30 cellular contexts compared by ENCODE assay signal in genomic region chr9:10204276-10204675, GRCh38.
"Had no signal": no experiment of that assay in that cellular context is flagged by ENCODE, and none has a peak within 500 bp of the region (broad histone marks: within the 10 kb centered on the region; RNA-seq: fewer than 3 reads in every experiment).

No MANE protein-coding gene starts in this region.

- H3K4me1 Mint-ChIP-seq: activated CD8-positive, alpha-beta memory T cell treated with anti-CD3 and anti-CD28 coated beads, Interleukin-2, amount 10 ng/mL, durations not matched to agents 7 days and 5 days; activated naive CD8-positive, alpha-beta T cell treated with anti-CD3 and anti-CD28 coated beads for 36 hours; activated naive CD8-positive, alpha-beta T cell treated with anti-CD3 and anti-CD28 coated beads, Interleukin-2, amount 50 U/mL, for 24 hours had no signal

- H3K27me3 Mint-ChIP-seq: activated B cell treated with CpG ODN at 0.5 μM for 24 hours; activated CD4-positive, alpha-beta memory T cell treated with anti-CD3 and anti-CD28 coated beads for 36 hours; activated CD8-positive, alpha-beta memory T cell treated with anti-CD3 and anti-CD28 coated beads, Interleukin-2, amount 10 ng/mL, durations not matched to agents 7 days and 5 days; activated naive CD4-positive, alpha-beta T cell treated with anti-CD3 and anti-CD28 coated beads, Interleukin-2, amount 50 U/mL, for 24 hours; activated naive CD8-positive, alpha-beta T cell treated with anti-CD3 and anti-CD28 coated beads for 36 hours; activated naive CD8-positive, alpha-beta T cell treated with anti-CD3 and anti-CD28 coated beads, Interleukin-2, amount 50 U/mL, for 24 hours had no signal

- H3K4me3 Mint-ChIP-seq: activated B cell treated with CpG ODN at 0.5 μM for 24 hours; activated CD4-positive, alpha-beta memory T cell treated with anti-CD3 and anti-CD28 coated beads for 36 hours; activated CD8-positive, alpha-beta memory T cell treated with anti-CD3 and anti-CD28 coated beads, Interleukin-2, amount 10 ng/mL, durations not matched to agents 7 days and 5 days; activated CD8-positive, alpha-beta T cell treated with anti-CD3 and anti-CD28 coated beads, Interleukin-2, amount 10 ng/mL, durations not matched to agents 7 days and 5 days; activated naive CD4-positive, alpha-beta T cell treated with anti-CD3 and anti-CD28 coated beads for 36 hours; activated naive CD4-positive, alpha-beta T cell treated with anti-CD3 and anti-CD28 coated beads, Interleukin-2, amount 50 U/mL, for 24 hours; activated naive CD8-positive, alpha-beta T cell treated with anti-CD3 and anti-CD28 coated beads for 36 hours; activated naive CD8-positive, alpha-beta T cell treated with anti-CD3 and anti-CD28 coated beads, Interleukin-2, amount 50 U/mL, for 24 hours; activated T-helper 1 cell treated with anti-CD3 and anti-CD28 coated beads, Interleukin-12 subunit alpha, Interleukin-12 subunit beta, Interleukin-2, Interleukin-4 antibody, amounts not matched to agents 30 ng/mL and 10 ng/mL and 1 ng/mL, durations not matched to agents 14 hours and 24 hours and 36 hours had no signal

- ATAC-seq: activated CD4-positive, CD25-positive, alpha-beta regulatory T cell treated with anti-CD3 and anti-CD28 coated beads, Interleukin-2, amount 50 U/mL, for 24 hours; activated CD8-positive, alpha-beta memory T cell treated with anti-CD3 and anti-CD28 coated beads, Interleukin-2, amount 10 ng/mL, durations not matched to agents 7 days and 5 days; activated CD8-positive, alpha-beta T cell treated with anti-CD3 and anti-CD28 coated beads, Interleukin-2, amount 10 ng/mL, durations not matched to agents 7 days and 5 days; activated naive CD8-positive, alpha-beta T cell treated with anti-CD3 and anti-CD28 coated beads, Interleukin-2, amount 50 U/mL, for 24 hours; body of pancreas; gastroesophageal sphincter had no signal

- H3K36me3 Mint-ChIP-seq: activated CD4-positive, alpha-beta memory T cell treated with anti-CD3 and anti-CD28 coated beads for 36 hours; activated CD8-positive, alpha-beta memory T cell treated with anti-CD3 and anti-CD28 coated beads, Interleukin-2, amount 10 ng/mL, durations not matched to agents 7 days and 5 days; activated naive CD4-positive, alpha-beta T cell treated with anti-CD3 and anti-CD28 coated beads, Interleukin-2, amount 50 U/mL, for 24 hours; activated naive CD8-positive, alpha-beta T cell treated with anti-CD3 and anti-CD28 coated beads for 36 hours had no signal

- H3K9me3 Mint-ChIP-seq: activated B cell treated with CpG ODN at 0.5 μM for 24 hours; activated naive CD4-positive, alpha-beta T cell treated with anti-CD3 and anti-CD28 coated beads, Interleukin-2, amount 50 U/mL, for 24 hours; activated naive CD8-positive, alpha-beta T cell treated with anti-CD3 and anti-CD28 coated beads for 36 hours; activated naive CD8-positive, alpha-beta T cell treated with anti-CD3 and anti-CD28 coated beads, Interleukin-2, amount 50 U/mL, for 24 hours; activated T-helper 1 cell treated with anti-CD3 and anti-CD28 coated beads, Interleukin-12 subunit alpha, Interleukin-12 subunit beta, Interleukin-2, Interleukin-4 antibody, amounts not matched to agents 30 ng/mL and 10 ng/mL and 1 ng/mL, durations not matched to agents 14 hours and 24 hours and 36 hours had no signal

- DNase-seq: activated B cell treated with CpG ODN at 0.5 μM for 24 hours; activated CD4-positive, alpha-beta memory T cell treated with anti-CD3 and anti-CD28 coated beads for 36 hours; activated CD4-positive, alpha-beta T cell treated with anti-CD3 and anti-CD28 coated beads for 48 hours; activated CD8-positive, alpha-beta memory T cell treated with anti-CD3 and anti-CD28 coated beads, Interleukin-2, amount 10 ng/mL, durations not matched to agents 7 days and 5 days; activated CD8-positive, alpha-beta memory T cell treated with anti-CD3 and anti-CD28 coated beads, Interleukin-2, amount 50 U/mL, for 4 hours; activated CD8-positive, alpha-beta T cell treated with anti-CD3 and anti-CD28 coated beads, Interleukin-2, amount 10 ng/mL, durations not matched to agents 7 days and 5 days; activated effector memory CD4-positive, alpha-beta T cell treated with anti-CD3 and anti-CD28 coated beads, Interleukin-2, amount 50 U/mL, for 16 hours; activated naive CD4-positive, alpha-beta T cell treated with anti-CD3 and anti-CD28 coated beads for 36 hours; activated naive CD8-positive, alpha-beta T cell treated with anti-CD3 and anti-CD28 coated beads for 36 hours; activated naive CD8-positive, alpha-beta T cell treated with anti-CD3 and anti-CD28 coated beads, Interleukin-2, amount 50 U/mL, for 24 hours; activated T-cell treated with anti-CD3 and anti-CD28 coated beads, Interleukin-2, amount 50 U/mL, for 1 hour; activated T-cell treated with anti-CD3 and anti-CD28 coated beads, Interleukin-2, amount 50 U/mL, for 48 hours; adrenal gland; amygdala; aorta; body of pancreas; caudate nucleus; cortex of kidney; dermis blood vessel endothelial cell; effector CD8-positive, alpha-beta T cell; erythroblast; foreskin melanocyte; head of caudate nucleus; T-helper 2 cell had no signal

- H3K27ac Mint-ChIP-seq: activated B cell treated with CpG ODN at 0.5 μM for 24 hours; activated CD4-positive, alpha-beta memory T cell treated with anti-CD3 and anti-CD28 coated beads for 36 hours; activated CD8-positive, alpha-beta memory T cell treated with anti-CD3 and anti-CD28 coated beads, Interleukin-2, amount 10 ng/mL, durations not matched to agents 7 days and 5 days; activated CD8-positive, alpha-beta T cell treated with anti-CD3 and anti-CD28 coated beads, Interleukin-2, amount 10 ng/mL, durations not matched to agents 7 days and 5 days; activated naive CD4-positive, alpha-beta T cell treated with anti-CD3 and anti-CD28 coated beads for 36 hours; activated naive CD4-positive, alpha-beta T cell treated with anti-CD3 and anti-CD28 coated beads, Interleukin-2, amount 50 U/mL, for 24 hours; activated naive CD8-positive, alpha-beta T cell treated with anti-CD3 and anti-CD28 coated beads for 36 hours; activated naive CD8-positive, alpha-beta T cell treated with anti-CD3 and anti-CD28 coated beads, Interleukin-2, amount 50 U/mL, for 24 hours; activated T-helper 1 cell treated with anti-CD3 and anti-CD28 coated beads, Interleukin-12 subunit alpha, Interleukin-12 subunit beta, Interleukin-2, Interleukin-4 antibody, amounts not matched to agents 30 ng/mL and 10 ng/mL and 1 ng/mL, durations not matched to agents 14 hours and 24 hours and 36 hours; activated T-helper 2 cell treated with anti-CD3 and anti-CD28 coated beads, Interferon-gamma antibody, Interleukin-2, Interleukin-4, amounts not matched to agents 10 μg/mL and 5 μg/mL and 100 μg/mL, durations not matched to agents 14 hours and 24 hours and 36 hours had no signal

- H3K4me3 ChIP-seq: adrenal gland, body of pancreas, esophagus muscularis mucosa, gastroesophageal sphincter had no signal
